Comparison of ENCODE assay signal across 7 cellular contexts in genomic region chr14:19043384-19043783, GRCh38.
A peak's percentile ranks its signal among the peaks of the same experiment; 100 is the strongest.
DNase-seq lines count a peak whose midpoint lies in the region; TF ChIP-seq lines count a peak whose summit lies in the region.
"Not testable (repeated sequence)": the region's sequence is repeated elsewhere in the genome, so short reads cannot be mapped to it uniquely, and the experiment has no call there.

No MANE protein-coding gene starts in this region.

- H3K27ac Mint-ChIP-seq in activated CD4-positive, alpha-beta T cell treated with anti-CD3 and anti-CD28 coated beads, Interleukin-2, amount 10 ng/mL, durations not matched to agents 24 days and 14 days; osteocyte (ENCODE audit: unreplicated experiment); type B pancreatic cell: not testable (repeated sequence)

- not testable (repeated sequence) for H3K27me3 Mint-ChIP-seq in activated CD4-positive, alpha-beta T cell treated with anti-CD3 and anti-CD28 coated beads, Interleukin-2, amount 10 ng/mL, durations not matched to agents 24 days and 14 days; osteocyte (ENCODE audit: unreplicated experiment); type B pancreatic cell

- intact Hi-C loops in activated CD4-positive, alpha-beta T cell treated with anti-CD3 and anti-CD28 coated beads, Interleukin-2, amount 10 ng/mL, durations not matched to agents 24 days and 14 days (cut with micrococcal nuclease); spleen (cut with DNase I; ENCODE audit: low total_unique reads): not testable (repeated sequence)

- not testable (repeated sequence) for H3K27me3 ChIP-seq in spleen (replicated peaks in 1 of 7)

- H3K4me1 ChIP-seq in spleen: not testable (repeated sequence)

- H3K4me1 Mint-ChIP-seq in activated CD4-positive, alpha-beta T cell treated with anti-CD3 and anti-CD28 coated beads, Interleukin-2, amount 10 ng/mL, durations not matched to agents 24 days and 14 days; osteocyte (ENCODE audit: unreplicated experiment); type B pancreatic cell (ENCODE audit: unreplicated experiment): not testable (repeated sequence)

- not testable (repeated sequence) for H3K27ac ChIP-seq in spleen

- DNase-seq in activated CD4-positive, alpha-beta T cell treated with anti-CD3 and anti-CD28 coated beads for 1 hour: peak; percentile 7
- peak; percentile 53 for DNase-seq in activated CD4-positive, alpha-beta T cell treated with anti-CD3 and anti-CD28 coated beads, Interleukin-2, amount 10 ng/mL, durations not matched to agents 24 days and 14 days
- peak; percentile 51 for DNase-seq in activated effector memory CD4-positive, alpha-beta T cell treated with anti-CD3 and anti-CD28 coated beads, Interleukin-2, amount 50 U/mL, for 16 hours
- DNase-seq in mesenteric fat pad (ENCODE audit: low spot score) (peak; percentile 67), osteocyte (ENCODE audit: extremely low spot score, unreplicated experiment) (peak; percentile 78), spleen (peak; percentile 54), type B pancreatic cell (ENCODE audit: extremely low spot score, unreplicated experiment) (peak; percentile 34)

- TF ChIP-seq CTCF in osteocyte (IDR thresholded peaks at IDR 0.05); spleen (IDR thresholded peaks at IDR 0.05 in 8 of 11, conservative IDR thresholded peaks at IDR 0.05 in 3 of 11); type B pancreatic cell (conservative IDR thresholded peaks at IDR 0.05): not testable (repeated sequence)

- WGBS in spleen, 5 donors: 42 to 73% (median 70%) methylated on average over 2 of the region's 2 CpGs

- H3K36me3 ChIP-seq in spleen: not testable (repeated sequence)

- H3K9me3 Mint-ChIP-seq in activated CD4-positive, alpha-beta T cell treated with anti-CD3 and anti-CD28 coated beads, Interleukin-2, amount 10 ng/mL, durations not matched to agents 24 days and 14 days; osteocyte (ENCODE audit: unreplicated experiment); type B pancreatic cell: not testable (repeated sequence)

- H3K4me3 Mint-ChIP-seq in activated CD4-positive, alpha-beta T cell treated with anti-CD3 and anti-CD28 coated beads, Interleukin-2, amount 10 ng/mL, durations not matched to agents 24 days and 14 days; osteocyte (ENCODE audit: unreplicated experiment); type B pancreatic cell: not testable (repeated sequence)

- not testable (repeated sequence) for H3K9me3 ChIP-seq in spleen

- TF ChIP-seq POLR2A in spleen (IDR thresholded peaks at IDR 0.05): not testable (repeated sequence)

- H3K36me3 Mint-ChIP-seq in activated CD4-positive, alpha-beta T cell treated with anti-CD3 and anti-CD28 coated beads, Interleukin-2, amount 10 ng/mL, durations not matched to agents 24 days and 14 days (ENCODE audit: low read depth); osteocyte (ENCODE audit: unreplicated experiment); type B pancreatic cell: not testable (repeated sequence)

- not testable (repeated sequence) for H3K4me3 ChIP-seq in spleen

Comparison
In these comparisons a context has a peak if more than half of its experiments do, and no peak if none do; other contexts are left out.
1. DNase-seq: peak in every context shown above with its lines; median percentile 78 in osteocyte; 67 in mesenteric fat pad; 54 in spleen; 53 in activated CD4-positive, alpha-beta T cell treated with anti-CD3 and anti-CD28 coated beads, Interleukin-2, amount 10 ng/mL, durations not matched to agents 24 days and 14 days; 51 in activated effector memory CD4-positive, alpha-beta T cell treated with anti-CD3 and anti-CD28 coated beads, Interleukin-2, amount 50 U/mL, for 16 hours; 34 in type B pancreatic cell; 7 in activated CD4-positive, alpha-beta T cell treated with anti-CD3 and anti-CD28 coated beads for 1 hour.